ENCODE assay signal across 8 cellular contexts in genomic region chr2:127219716-127220090, GRCh38. TPM values are rescaled to one million over a fixed set of nuclear protein-coding genes. Genes with fewer than 3 reads are reported as not detected.
DNase-seq lines count a peak whose midpoint lies in the region; ATAC-seq and TF ChIP-seq lines count a peak whose summit lies in the region.

No MANE protein-coding gene starts in this region.

- intact Hi-C loops in sciatic nerve (cut with DNase I) (no loop called here), CD14-positive monocyte (cut with micrococcal nuclease) (no loop called here)

- H3K27me3 ChIP-seq in SJSA1 (replicated peaks) (no peaks in the 10 kb centered on the region; the same call in none of the 2 replicates), gastroesophageal sphincter (peaks cover 47% of the 10 kb centered on the region)

- H3K4me1 ChIP-seq in SJSA1 (replicated peaks) = peaks cover 21% of the 10 kb centered on the region
- peaks cover 0 to 27% (median 12%) of the 10 kb centered on the region in 3 donors for H3K4me1 ChIP-seq in gastroesophageal sphincter

- H3K36me3 ChIP-seq in SJSA1 (no peaks in the 10 kb centered on the region), gastroesophageal sphincter (no peaks in the 10 kb centered on the region)

- no peak overlapping the region for H3K27ac ChIP-seq in SJSA1
- peak overlapping the region in 1 of 4 donors; percentile 0 for H3K27ac ChIP-seq in gastroesophageal sphincter

- peak overlapping the region in 1 of 2 donors; percentile 80 for H3K4me3 Mint-ChIP-seq in CD14-positive monocyte

- peaks cover 79 to 84% (median 80%) of the 10 kb centered on the region in 3 donors for H3K27me3 Mint-ChIP-seq in CD14-positive monocyte (ENCODE audit: low read depth in 3 of 3)

- peak; percentile 55 for DNase-seq in GM20000 (ENCODE audit: low spot score)
- no peak for DNase-seq in SJSA1 (ENCODE audit: low read depth in 1 of 2, low spot score in 2 of 2)
- peak; percentile 63 for DNase-seq in sciatic nerve (ENCODE audit: low spot score)
- no peak for DNase-seq in cerebellar nuclear complex (lab: John Stamatoyannopoulos, UW)
- no peak for DNase-seq in DMS79 treated with DMSO at 0.1 percent for 48 hours (lab: John Stamatoyannopoulos, UW)
- DNase-seq in CD14-positive monocyte (ENCODE audit: low spot score) = no peak
- no peak for DNase-seq in OCI-M2 (lab: John Stamatoyannopoulos, UW; ENCODE audit: unreplicated experiment)

- TF ChIP-seq EP300 in gastroesophageal sphincter (IDR thresholded peaks at IDR 0.05) = no peak

- peak; percentile 46 for ATAC-seq in gastroesophageal sphincter
- ATAC-seq in sciatic nerve = peak; percentile 57

- H3K4me3 ChIP-seq in SJSA1 (peak overlapping the region; percentile 50), gastroesophageal sphincter (peak overlapping the region; percentile 23 to 63)

- peaks cover 2 to 40% (median 25%) of the 10 kb centered on the region in 7 donors for H3K9me3 Mint-ChIP-seq in CD14-positive monocyte

- TF ChIP-seq CTCF in GM20000 (IDR thresholded peaks at IDR 0.05; ENCODE audit: extremely low read depth, missing control alignments) (no peak), gastroesophageal sphincter (IDR thresholded peaks at IDR 0.05) (no peak), CD14-positive monocyte (IDR thresholded peaks at IDR 0.05) (no peak)

- peaks cover 4 to 15% of the 10 kb centered on the region in 2 donors for H3K36me3 Mint-ChIP-seq in CD14-positive monocyte

- H3K9me3 ChIP-seq in SJSA1 (replicated peaks) (no peaks in the 10 kb centered on the region), gastroesophageal sphincter (peaks cover 0 to 4% (median 0%) of the 10 kb centered on the region in 3 donors)

- H3K4me1 Mint-ChIP-seq in CD14-positive monocyte = peaks cover 16% of the 10 kb centered on the region

- WGBS in gastroesophageal sphincter (ENCODE audit: low coverage in 1 of 2), 2 donors = 0% methylated on average over 3 of the region's 40 CpGs

- H3K27ac Mint-ChIP-seq in CD14-positive monocyte = no peak overlapping the region

- no peak for TF ChIP-seq POLR2A in gastroesophageal sphincter (IDR thresholded peaks at IDR 0.05)

RNA-seq across cellular contexts. Expression of gene CYP27C1, which starts 0.4 kb away (rescaled TPM):
- 0.63 and 2.7 TPM in 2 replicates for total RNA-seq in SJSA1 (2014; rRNA removed; shearing (Covaris generic))
- under 1 TPM; 0.12 to 0.52 (median 0.28) TPM for total RNA-seq in gastroesophageal sphincter
- 0.31 TPM for total RNA-seq in sciatic nerve
- polyA plus RNA-seq in CD14-positive monocyte = not detected

Comparison
In these comparisons a context has a peak if more than half of its experiments do, and no peak if none do; other contexts are left out.
1. DNase-seq: peak in GM20000 (single experiment) and sciatic nerve (single experiment); none in SJSA1 (0 of 2), cerebellar nuclear complex (0 of 2), DMS79 treated with DMSO at 0.1 percent for 48 hours (single experiment), CD14-positive monocyte (single experiment) and OCI-M2 (single experiment).